ENCODE assay signal across 1 cellular context in the genomic region with DNA sequence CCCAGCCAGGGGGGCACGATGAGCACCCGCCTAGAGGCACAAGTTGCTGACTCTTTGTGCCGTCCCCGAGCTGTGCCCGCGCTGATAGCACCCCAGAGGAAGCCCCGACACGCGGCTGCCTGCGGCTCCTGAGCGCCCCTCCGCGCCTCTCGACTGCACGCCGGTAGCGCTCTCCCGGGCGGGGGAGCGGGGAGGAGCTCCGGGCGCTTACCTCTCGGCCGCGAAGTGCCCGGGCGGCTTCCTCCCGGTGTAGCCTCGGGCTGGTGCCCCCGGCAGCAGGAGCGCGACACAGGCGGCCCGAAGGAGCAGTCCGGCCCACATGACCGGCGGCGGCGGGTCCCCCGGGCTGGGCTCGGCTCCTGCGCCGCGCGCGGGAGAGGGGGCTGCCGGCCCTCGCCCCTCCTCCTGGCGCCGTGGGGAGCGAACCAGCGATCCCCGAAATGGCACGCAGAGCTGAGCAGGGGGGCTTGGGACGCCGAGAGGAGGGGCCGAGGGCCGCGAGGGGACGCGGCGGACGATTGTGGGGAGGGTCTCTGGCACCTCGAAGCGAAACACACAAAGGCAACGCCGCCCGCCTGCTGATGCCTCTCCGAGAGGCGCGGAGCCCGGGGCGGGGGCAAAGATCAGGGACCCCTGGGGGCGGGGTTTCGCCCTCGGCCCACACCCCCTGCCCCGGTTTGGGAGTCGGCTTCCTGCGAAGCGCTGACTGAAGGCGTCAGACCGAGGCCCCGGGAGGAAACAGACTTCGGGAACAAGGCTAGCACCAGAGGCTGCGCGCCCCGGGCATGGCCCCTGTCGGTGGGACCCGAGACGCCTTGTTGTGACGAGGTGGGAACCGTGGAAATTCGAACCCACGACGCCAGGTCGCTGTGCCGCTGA.
TF ChIP-seq lines count a peak whose summit lies in the region.

A gene with protein sequence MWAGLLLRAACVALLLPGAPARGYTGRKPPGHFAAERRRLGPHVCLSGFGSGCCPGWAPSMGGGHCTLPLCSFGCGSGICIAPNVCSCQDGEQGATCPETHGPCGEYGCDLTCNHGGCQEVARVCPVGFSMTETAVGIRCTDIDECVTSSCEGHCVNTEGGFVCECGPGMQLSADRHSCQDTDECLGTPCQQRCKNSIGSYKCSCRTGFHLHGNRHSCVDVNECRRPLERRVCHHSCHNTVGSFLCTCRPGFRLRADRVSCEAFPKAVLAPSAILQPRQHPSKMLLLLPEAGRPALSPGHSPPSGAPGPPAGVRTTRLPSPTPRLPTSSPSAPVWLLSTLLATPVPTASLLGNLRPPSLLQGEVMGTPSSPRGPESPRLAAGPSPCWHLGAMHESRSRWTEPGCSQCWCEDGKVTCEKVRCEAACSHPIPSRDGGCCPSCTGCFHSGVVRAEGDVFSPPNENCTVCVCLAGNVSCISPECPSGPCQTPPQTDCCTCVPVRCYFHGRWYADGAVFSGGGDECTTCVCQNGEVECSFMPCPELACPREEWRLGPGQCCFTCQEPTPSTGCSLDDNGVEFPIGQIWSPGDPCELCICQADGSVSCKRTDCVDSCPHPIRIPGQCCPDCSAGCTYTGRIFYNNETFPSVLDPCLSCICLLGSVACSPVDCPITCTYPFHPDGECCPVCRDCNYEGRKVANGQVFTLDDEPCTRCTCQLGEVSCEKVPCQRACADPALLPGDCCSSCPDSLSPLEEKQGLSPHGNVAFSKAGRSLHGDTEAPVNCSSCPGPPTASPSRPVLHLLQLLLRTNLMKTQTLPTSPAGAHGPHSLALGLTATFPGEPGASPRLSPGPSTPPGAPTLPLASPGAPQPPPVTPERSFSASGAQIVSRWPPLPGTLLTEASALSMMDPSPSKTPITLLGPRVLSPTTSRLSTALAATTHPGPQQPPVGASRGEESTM (minus strand): TSS at position 600 of the 879 bp plus-strand sequence. CDS start 279 bp downstream, at position 321.

TF ChIP-seq in HepG2, 621 proteins besides CTCF, POLR2A, EP300 and RAD21 (continued from another document and continues in another):
- no peak for TF ChIP-seq ZBTB38 (CRISPR knock-in tag; IDR thresholded peaks at IDR 0.05)
- TF ChIP-seq NFYC (CRISPR knock-in tag; IDR thresholded peaks at IDR 0.05), result no peak
- TF ChIP-seq BCL6 (CRISPR knock-in tag; IDR thresholded peaks at IDR 0.05), result 0 out of 2 replicates have a peak, but pooled peaks have one; percentile 23
- no peak for TF ChIP-seq SIN3B (IDR thresholded peaks at IDR 0.05; ENCODE audit: low read length)
- TF ChIP-seq, protein P1, sequence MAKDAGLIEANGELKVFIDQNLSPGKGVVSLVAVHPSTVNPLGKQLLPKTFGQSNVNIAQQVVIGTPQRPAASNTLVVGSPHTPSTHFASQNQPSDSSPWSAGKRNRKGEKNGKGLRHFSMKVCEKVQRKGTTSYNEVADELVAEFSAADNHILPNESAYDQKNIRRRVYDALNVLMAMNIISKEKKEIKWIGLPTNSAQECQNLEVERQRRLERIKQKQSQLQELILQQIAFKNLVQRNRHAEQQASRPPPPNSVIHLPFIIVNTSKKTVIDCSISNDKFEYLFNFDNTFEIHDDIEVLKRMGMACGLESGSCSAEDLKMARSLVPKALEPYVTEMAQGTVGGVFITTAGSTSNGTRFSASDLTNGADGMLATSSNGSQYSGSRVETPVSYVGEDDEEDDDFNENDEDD (CRISPR knock-in tag; IDR thresholded peaks at IDR 0.05; ENCODE audit: borderline replicate concordance), result no peak; the same call in 1 of the 2 replicates
- no peak for TF ChIP-seq SP4 (CRISPR knock-in tag; IDR thresholded peaks at IDR 0.05)
- no peak for TF ChIP-seq ZBTB1 (CRISPR knock-in tag; IDR thresholded peaks at IDR 0.05; ENCODE audit: borderline replicate concordance)
- TF ChIP-seq, protein P2, sequence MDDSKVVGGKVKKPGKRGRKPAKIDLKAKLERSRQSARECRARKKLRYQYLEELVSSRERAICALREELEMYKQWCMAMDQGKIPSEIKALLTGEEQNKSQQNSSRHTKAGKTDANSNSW (CRISPR knock-in tag; IDR thresholded peaks at IDR 0.05; ENCODE audit: borderline replicate concordance), result no peak; the same call in 1 of the 2 replicates
- TF ChIP-seq PLRG1 (conservative IDR thresholded peaks at IDR 0.05), result no peak
- TF ChIP-seq, protein P3, sequence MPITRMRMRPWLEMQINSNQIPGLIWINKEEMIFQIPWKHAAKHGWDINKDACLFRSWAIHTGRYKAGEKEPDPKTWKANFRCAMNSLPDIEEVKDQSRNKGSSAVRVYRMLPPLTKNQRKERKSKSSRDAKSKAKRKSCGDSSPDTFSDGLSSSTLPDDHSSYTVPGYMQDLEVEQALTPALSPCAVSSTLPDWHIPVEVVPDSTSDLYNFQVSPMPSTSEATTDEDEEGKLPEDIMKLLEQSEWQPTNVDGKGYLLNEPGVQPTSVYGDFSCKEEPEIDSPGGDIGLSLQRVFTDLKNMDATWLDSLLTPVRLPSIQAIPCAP (CRISPR knock-in tag; IDR thresholded peaks at IDR 0.05; ENCODE audit: low read depth), result no peak; the same call in 1 of the 2 replicates
- TF ChIP-seq MED13 (CRISPR knock-in tag; IDR thresholded peaks at IDR 0.05), result 0 out of 2 replicates have a peak, but pooled peaks have one; percentile 16
- TF ChIP-seq FLYWCH1 (CRISPR knock-in tag; IDR thresholded peaks at IDR 0.05), result no peak
- TF ChIP-seq ZNF335 (CRISPR knock-in tag; IDR thresholded peaks at IDR 0.05), result no peak; the same call in 1 of the 2 replicates
- TF ChIP-seq, protein P4, sequence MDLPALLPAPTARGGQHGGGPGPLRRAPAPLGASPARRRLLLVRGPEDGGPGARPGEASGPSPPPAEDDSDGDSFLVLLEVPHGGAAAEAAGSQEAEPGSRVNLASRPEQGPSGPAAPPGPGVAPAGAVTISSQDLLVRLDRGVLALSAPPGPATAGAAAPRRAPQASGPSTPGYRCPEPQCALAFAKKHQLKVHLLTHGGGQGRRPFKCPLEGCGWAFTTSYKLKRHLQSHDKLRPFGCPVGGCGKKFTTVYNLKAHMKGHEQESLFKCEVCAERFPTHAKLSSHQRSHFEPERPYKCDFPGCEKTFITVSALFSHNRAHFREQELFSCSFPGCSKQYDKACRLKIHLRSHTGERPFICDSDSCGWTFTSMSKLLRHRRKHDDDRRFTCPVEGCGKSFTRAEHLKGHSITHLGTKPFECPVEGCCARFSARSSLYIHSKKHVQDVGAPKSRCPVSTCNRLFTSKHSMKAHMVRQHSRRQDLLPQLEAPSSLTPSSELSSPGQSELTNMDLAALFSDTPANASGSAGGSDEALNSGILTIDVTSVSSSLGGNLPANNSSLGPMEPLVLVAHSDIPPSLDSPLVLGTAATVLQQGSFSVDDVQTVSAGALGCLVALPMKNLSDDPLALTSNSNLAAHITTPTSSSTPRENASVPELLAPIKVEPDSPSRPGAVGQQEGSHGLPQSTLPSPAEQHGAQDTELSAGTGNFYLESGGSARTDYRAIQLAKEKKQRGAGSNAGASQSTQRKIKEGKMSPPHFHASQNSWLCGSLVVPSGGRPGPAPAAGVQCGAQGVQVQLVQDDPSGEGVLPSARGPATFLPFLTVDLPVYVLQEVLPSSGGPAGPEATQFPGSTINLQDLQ (CRISPR knock-in tag; IDR thresholded peaks at IDR 0.05), result no peak
- TF ChIP-seq HNF4A (CRISPR knock-in tag; IDR thresholded peaks at IDR 0.05), result peak; percentile 83
- TF ChIP-seq, protein P5, sequence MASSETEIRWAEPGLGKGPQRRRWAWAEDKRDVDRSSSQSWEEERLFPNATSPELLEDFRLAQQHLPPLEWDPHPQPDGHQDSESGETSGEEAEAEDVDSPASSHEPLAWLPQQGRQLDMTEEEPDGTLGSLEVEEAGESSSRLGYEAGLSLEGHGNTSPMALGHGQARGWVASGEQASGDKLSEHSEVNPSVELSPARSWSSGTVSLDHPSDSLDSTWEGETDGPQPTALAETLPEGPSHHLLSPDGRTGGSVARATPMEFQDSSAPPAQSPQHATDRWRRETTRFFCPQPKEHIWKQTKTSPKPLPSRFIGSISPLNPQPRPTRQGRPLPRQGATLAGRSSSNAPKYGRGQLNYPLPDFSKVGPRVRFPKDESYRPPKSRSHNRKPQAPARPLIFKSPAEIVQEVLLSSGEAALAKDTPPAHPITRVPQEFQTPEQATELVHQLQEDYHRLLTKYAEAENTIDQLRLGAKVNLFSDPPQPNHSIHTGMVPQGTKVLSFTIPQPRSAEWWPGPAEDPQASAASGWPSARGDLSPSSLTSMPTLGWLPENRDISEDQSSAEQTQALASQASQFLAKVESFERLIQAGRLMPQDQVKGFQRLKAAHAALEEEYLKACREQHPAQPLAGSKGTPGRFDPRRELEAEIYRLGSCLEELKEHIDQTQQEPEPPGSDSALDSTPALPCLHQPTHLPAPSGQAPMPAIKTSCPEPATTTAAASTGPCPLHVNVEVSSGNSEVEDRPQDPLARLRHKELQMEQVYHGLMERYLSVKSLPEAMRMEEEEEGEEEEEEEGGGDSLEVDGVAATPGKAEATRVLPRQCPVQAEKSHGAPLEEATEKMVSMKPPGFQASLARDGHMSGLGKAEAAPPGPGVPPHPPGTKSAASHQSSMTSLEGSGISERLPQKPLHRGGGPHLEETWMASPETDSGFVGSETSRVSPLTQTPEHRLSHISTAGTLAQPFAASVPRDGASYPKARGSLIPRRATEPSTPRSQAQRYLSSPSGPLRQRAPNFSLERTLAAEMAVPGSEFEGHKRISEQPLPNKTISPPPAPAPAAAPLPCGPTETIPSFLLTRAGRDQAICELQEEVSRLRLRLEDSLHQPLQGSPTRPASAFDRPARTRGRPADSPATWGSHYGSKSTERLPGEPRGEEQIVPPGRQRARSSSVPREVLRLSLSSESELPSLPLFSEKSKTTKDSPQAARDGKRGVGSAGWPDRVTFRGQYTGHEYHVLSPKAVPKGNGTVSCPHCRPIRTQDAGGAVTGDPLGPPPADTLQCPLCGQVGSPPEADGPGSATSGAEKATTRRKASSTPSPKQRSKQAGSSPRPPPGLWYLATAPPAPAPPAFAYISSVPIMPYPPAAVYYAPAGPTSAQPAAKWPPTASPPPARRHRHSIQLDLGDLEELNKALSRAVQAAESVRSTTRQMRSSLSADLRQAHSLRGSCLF (CRISPR knock-in tag; IDR thresholded peaks at IDR 0.05; ENCODE audit: borderline replicate concordance), result no peak
- peak; percentile 44 for TF ChIP-seq DMAP1 (CRISPR knock-in tag; IDR thresholded peaks at IDR 0.05)
- 0 out of 2 replicates have a peak, but pooled peaks have one; percentile 13 for TF ChIP-seq GATAD2A (CRISPR knock-in tag; IDR thresholded peaks at IDR 0.05)
- TF ChIP-seq, protein P6, sequence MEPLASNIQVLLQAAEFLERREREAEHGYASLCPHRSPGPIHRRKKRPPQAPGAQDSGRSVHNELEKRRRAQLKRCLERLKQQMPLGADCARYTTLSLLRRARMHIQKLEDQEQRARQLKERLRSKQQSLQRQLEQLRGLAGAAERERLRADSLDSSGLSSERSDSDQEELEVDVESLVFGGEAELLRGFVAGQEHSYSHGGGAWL (CRISPR knock-in tag; IDR thresholded peaks at IDR 0.05), result no peak; the same call in 1 of the 2 replicates
- TF ChIP-seq ZNF616 (CRISPR knock-in tag; IDR thresholded peaks at IDR 0.05; ENCODE audit: low read depth), result no peak
- no peak for TF ChIP-seq SP1 (IDR thresholded peaks at IDR 0.05)
- peak; percentile 40 for TF ChIP-seq SP1 (CRISPR knock-in tag; IDR thresholded peaks at IDR 0.05)
- no peak for TF ChIP-seq ZNF253 (CRISPR knock-in tag; IDR thresholded peaks at IDR 0.05; ENCODE audit: borderline replicate concordance)
- TF ChIP-seq ZNF205 (CRISPR knock-in tag; IDR thresholded peaks at IDR 0.05), result peak; percentile 65; the same call in 1 of the 2 replicates
- TF ChIP-seq, protein P7, sequence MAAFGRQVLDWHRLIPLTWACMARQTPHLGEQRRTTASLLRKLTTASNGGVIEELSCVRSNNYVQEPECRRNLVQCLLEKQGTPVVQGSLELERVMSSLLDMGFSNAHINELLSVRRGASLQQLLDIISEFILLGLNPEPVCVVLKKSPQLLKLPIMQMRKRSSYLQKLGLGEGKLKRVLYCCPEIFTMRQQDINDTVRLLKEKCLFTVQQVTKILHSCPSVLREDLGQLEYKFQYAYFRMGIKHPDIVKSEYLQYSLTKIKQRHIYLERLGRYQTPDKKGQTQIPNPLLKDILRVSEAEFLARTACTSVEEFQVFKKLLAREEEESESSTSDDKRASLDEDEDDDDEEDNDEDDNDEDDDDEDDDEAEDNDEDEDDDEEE (CRISPR knock-in tag; IDR thresholded peaks at IDR 0.05), result no peak
- TF ChIP-seq, protein P8, sequence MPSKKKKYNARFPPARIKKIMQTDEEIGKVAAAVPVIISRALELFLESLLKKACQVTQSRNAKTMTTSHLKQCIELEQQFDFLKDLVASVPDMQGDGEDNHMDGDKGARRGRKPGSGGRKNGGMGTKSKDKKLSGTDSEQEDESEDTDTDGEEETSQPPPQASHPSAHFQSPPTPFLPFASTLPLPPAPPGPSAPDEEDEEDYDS (CRISPR knock-in tag; IDR thresholded peaks at IDR 0.05), result peak; percentile 83
- TF ChIP-seq, protein P9, sequence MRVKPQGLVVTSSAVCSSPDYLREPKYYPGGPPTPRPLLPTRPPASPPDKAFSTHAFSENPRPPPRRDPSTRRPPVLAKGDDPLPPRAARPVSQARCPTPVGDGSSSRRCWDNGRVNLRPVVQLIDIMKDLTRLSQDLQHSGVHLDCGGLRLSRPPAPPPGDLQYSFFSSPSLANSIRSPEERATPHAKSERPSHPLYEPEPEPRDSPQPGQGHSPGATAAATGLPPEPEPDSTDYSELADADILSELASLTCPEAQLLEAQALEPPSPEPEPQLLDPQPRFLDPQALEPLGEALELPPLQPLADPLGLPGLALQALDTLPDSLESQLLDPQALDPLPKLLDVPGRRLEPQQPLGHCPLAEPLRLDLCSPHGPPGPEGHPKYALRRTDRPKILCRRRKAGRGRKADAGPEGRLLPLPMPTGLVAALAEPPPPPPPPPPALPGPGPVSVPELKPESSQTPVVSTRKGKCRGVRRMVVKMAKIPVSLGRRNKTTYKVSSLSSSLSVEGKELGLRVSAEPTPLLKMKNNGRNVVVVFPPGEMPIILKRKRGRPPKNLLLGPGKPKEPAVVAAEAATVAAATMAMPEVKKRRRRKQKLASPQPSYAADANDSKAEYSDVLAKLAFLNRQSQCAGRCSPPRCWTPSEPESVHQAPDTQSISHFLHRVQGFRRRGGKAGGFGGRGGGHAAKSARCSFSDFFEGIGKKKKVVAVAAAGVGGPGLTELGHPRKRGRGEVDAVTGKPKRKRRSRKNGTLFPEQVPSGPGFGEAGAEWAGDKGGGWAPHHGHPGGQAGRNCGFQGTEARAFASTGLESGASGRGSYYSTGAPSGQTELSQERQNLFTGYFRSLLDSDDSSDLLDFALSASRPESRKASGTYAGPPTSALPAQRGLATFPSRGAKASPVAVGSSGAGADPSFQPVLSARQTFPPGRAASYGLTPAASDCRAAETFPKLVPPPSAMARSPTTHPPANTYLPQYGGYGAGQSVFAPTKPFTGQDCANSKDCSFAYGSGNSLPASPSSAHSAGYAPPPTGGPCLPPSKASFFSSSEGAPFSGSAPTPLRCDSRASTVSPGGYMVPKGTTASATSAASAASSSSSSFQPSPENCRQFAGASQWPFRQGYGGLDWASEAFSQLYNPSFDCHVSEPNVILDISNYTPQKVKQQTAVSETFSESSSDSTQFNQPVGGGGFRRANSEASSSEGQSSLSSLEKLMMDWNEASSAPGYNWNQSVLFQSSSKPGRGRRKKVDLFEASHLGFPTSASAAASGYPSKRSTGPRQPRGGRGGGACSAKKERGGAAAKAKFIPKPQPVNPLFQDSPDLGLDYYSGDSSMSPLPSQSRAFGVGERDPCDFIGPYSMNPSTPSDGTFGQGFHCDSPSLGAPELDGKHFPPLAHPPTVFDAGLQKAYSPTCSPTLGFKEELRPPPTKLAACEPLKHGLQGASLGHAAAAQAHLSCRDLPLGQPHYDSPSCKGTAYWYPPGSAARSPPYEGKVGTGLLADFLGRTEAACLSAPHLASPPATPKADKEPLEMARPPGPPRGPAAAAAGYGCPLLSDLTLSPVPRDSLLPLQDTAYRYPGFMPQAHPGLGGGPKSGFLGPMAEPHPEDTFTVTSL (CRISPR knock-in tag; IDR thresholded peaks at IDR 0.05; ENCODE audit: borderline replicate concordance), result peak; percentile 30; the same call in 1 of the 2 replicates
